In genomic region chr16:4515611-4516233, GRCh38 we compare ENCODE assay signal across 10 cellular contexts. TPM values are rescaled to one million over a fixed set of nuclear protein-coding genes. Genes with fewer than 3 reads are reported as not detected.
DNase-seq lines count a peak whose midpoint lies in the region; ATAC-seq, FAIRE-seq and TF ChIP-seq lines count a peak whose summit lies in the region.
"Had no signal": no experiment of that assay in that cellular context is flagged by ENCODE, and none has a peak within 500 bp of the region (broad histone marks: within the 10 kb centered on the region; RNA-seq: fewer than 3 reads in every experiment).

No MANE protein-coding gene starts in this region.

- H3K4me1 ChIP-seq in ascending aorta (peaks cover 7 to 14% of the 10 kb centered on the region in 2 donors), gastrocnemius medialis (peaks cover 11 to 48% of the 10 kb centered on the region in 2 donors), aorta (ENCODE audit: control insufficient read depth in 1 of 2, insufficient read depth in 2 of 2, low read length in 2 of 2) (no peaks in the 10 kb centered on the region)

- no peak for TF ChIP-seq CTCF in ascending aorta (IDR thresholded peaks at IDR 0.05)
- TF ChIP-seq CTCF in gastrocnemius medialis (IDR thresholded peaks at IDR 0.05 in 4 of 5, conservative IDR thresholded peaks at IDR 0.05 in 1 of 5): no peak

- in situ Hi-C loops in gastrocnemius medialis (cut with MboI; ENCODE audit: low sequenced_read_pairs in 4 of 4): loop anchor here in 1 of 4 donors (25.0 kb wide), 1 partner anchor 97 kb away; the partner anchor contains the start of genes MGRN1 and UBALD1

- intact Hi-C loops in ascending aorta (cut with DNase I) (no loop called here), gastrocnemius medialis (cut with DNase I; ENCODE audit: low total_unique reads) (no loop called here), aorta (cut with DNase I) (no loop called here)

- H3K27ac ChIP-seq in ascending aorta (peak overlapping the region; percentile 29 to 71), gastrocnemius medialis (peak overlapping the region in 3 of 4 donors; percentile 38 to 69 (median 46)), aorta (ENCODE audit: low read depth in 1 of 2, low read length in 2 of 2) (no peak overlapping the region)

- TF ChIP-seq POLR2A in gastrocnemius medialis (IDR thresholded peaks at IDR 0.05): no peak

- WGBS in aorta, 2 donors: 46 to 53% methylated on average over 5 of the region's 5 CpGs

- FAIRE-seq in frontal cortex (lab: Jason Lieb, UNC): no peak

- H3K9me3 ChIP-seq in ascending aorta: no peaks in the 10 kb centered on the region
- H3K9me3 ChIP-seq in gastrocnemius medialis: no peaks in the 10 kb centered on the region
- H3K9me3 ChIP-seq in aorta (ENCODE audit: control insufficient read depth, low read length): no peaks in the 10 kb centered on the region

- DNase-seq in ascending aorta (ENCODE audit: low spot score in 2 of 2): no peak
- no peak for DNase-seq in gastrocnemius medialis
- DNase-seq in midbrain (lab: John Stamatoyannopoulos, UW): no peak
- no peak for DNase-seq in aorta
- no peak for DNase-seq in frontal cortex (ENCODE audit: low spot score in 2 of 2)
- DNase-seq: GOT3 had no signal

- ATAC-seq in GM19025 (IDR thresholded peaks at IDR 0.05; ENCODE audit: low read depth, unreplicated experiment): peak; percentile 56
- peak; percentile 53 for ATAC-seq in HG03571 (IDR thresholded peaks at IDR 0.05; ENCODE audit: unreplicated experiment)
- no peak for ATAC-seq in gastrocnemius medialis
- ATAC-seq in HG03521 (IDR thresholded peaks at IDR 0.05; ENCODE audit: unreplicated experiment): no peak
- ATAC-seq in aorta (ENCODE audit: low FRiP score): no peak

- no peaks in the 10 kb centered on the region for H3K27me3 ChIP-seq in ascending aorta
- H3K27me3 ChIP-seq in gastrocnemius medialis: no peaks in the 10 kb centered on the region
- H3K27me3 ChIP-seq in aorta (ENCODE audit: control insufficient read depth in 1 of 2, insufficient read depth in 2 of 2, low read length in 1 of 2): no peaks in the 10 kb centered on the region

- H3K36me3 ChIP-seq in ascending aorta (peaks cover 20 to 21% of the 10 kb centered on the region in 2 donors), gastrocnemius medialis (peaks cover 0 to 27% of the 10 kb centered on the region in 2 donors), aorta (ENCODE audit: control insufficient read depth in 1 of 2, insufficient read depth in 2 of 2, low read length in 1 of 2) (no peaks in the 10 kb centered on the region)

- H3K4me3 ChIP-seq in ascending aorta: no peak overlapping the region
- no peak overlapping the region for H3K4me3 ChIP-seq in gastrocnemius medialis
- H3K4me3 ChIP-seq in aorta (ENCODE audit: low read length in 2 of 2): no peak overlapping the region

RNA-seq across cellular contexts. Expression of gene CDIP1, which starts 22.9 kb away (rescaled TPM):
- total RNA-seq in ascending aorta (36.9 TPM), gastrocnemius medialis (10 to 100 TPM; 23.8 to 34.2 (median 25.4) TPM), aorta (10 to 100 TPM; 23.6 to 34.7 TPM), frontal cortex (9.8 TPM)
- 10 to 100 TPM; 12.5 to 18.4 TPM for polyA plus RNA-seq in aorta

RNA-seq across cellular contexts. Expression of gene HMOX2, which starts 39.5 kb away (rescaled TPM):
- total RNA-seq in ascending aorta (36.7 TPM), gastrocnemius medialis (10 to 100 TPM; 21.7 to 30.0 (median 28.4) TPM), aorta (10 to 100 TPM; 25.1 to 28.6 TPM), frontal cortex (39.5 TPM)
- polyA plus RNA-seq in aorta: 10 to 100 TPM; 24.3 to 33.6 TPM

RNA-seq across cellular contexts. Expression of gene C16orf96, which starts 40.4 kb away (rescaled TPM):
- total RNA-seq in ascending aorta (not detected), gastrocnemius medialis (under 1 TPM in 2 of 4 donors, not detected in 2; 0.15 to 0.59 TPM), aorta (under 1 TPM; 0.13 to 0.24 TPM), frontal cortex (0.41 TPM)
- not detected for polyA plus RNA-seq in aorta
- polyA plus RNA-seq: fibroblast of lung had no signal

RNA-seq across cellular contexts. Expression of gene NMRAL1, which starts 41.3 kb away (rescaled TPM):
- 48.6 TPM for total RNA-seq in ascending aorta
- 10 to 100 TPM in 1 of 4 donors, 1 to 10 TPM in 3; 2.7 to 11.0 (median 9.1) TPM for total RNA-seq in gastrocnemius medialis
- total RNA-seq in aorta: 10 to 100 TPM; 23.5 to 28.9 TPM
- 10 to 100 TPM; 28.2 to 69.1 TPM for polyA plus RNA-seq in aorta
- total RNA-seq in frontal cortex: 62.0 TPM

Comparison
In these comparisons a context has a peak if more than half of its experiments do, and no peak if none do; other contexts are left out.
1. ATAC-seq: peak in GM19025 (single experiment) and HG03571 (single experiment); none in gastrocnemius medialis (0 of 2), HG03521 (single experiment) and aorta (single experiment).
2. H3K27ac ChIP-seq: peak in ascending aorta (2 of 2) and gastrocnemius medialis (3 of 4); none in aorta (0 of 2).